In the genomic region with DNA sequence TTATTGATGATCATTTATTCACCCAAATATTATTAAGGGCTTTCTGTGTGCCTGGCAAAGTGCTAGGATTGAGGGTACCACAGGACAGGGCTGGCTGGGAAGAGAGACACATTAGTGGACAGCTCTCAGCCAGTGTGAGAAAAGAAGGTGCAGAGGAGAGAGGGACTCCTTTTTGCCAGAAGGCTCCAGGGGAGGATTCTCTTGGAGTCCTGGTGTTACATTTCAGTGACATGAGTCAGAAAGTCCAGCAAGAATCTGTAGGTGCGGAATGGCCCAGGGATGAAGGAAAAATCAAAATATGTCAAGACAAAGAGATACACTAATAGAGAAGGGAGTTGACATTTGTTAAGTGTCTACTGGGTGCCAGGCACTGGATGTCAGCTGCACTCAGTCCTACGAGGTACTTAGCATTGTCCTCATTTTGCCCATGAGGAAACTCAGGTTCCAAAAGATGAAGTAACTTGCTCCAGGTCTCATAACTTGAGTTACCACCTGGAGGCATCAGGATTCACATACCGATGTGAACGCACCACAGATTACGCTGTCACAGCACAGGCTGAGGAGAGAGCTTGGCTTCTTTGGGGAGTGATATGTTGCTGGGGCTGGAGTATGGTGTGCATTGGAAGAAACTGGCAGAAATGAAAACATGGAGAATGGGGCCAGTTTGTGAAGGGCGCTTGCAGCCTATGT, we compare ENCODE assay signal across 20 cellular contexts.
A peak's percentile ranks its signal among the peaks of the same experiment; 100 is the strongest.
DNase-seq lines count a peak whose midpoint lies in the region; ATAC-seq, FAIRE-seq and TF ChIP-seq lines count a peak whose summit lies in the region.
"Had no signal": no experiment of that assay in that cellular context is flagged by ENCODE, and none has a peak within 500 bp of the region (broad histone marks: within the 10 kb centered on the region; RNA-seq: fewer than 3 reads in every experiment).

No MANE protein-coding gene starts in this region.

- no peak overlapping the region for H3K4me3 Mint-ChIP-seq in CD8-positive, alpha-beta T cell
- no peak overlapping the region for H3K4me3 Mint-ChIP-seq in astrocyte (ENCODE audit: unreplicated experiment)
- no peak overlapping the region for H3K4me3 Mint-ChIP-seq in mesothelial cell of epicardium
- no peak overlapping the region for H3K4me3 Mint-ChIP-seq in progenitor cell of endocrine pancreas (ENCODE audit: low read depth)

- no peaks in the 10 kb centered on the region for H4K20me1 ChIP-seq in astrocyte (ENCODE audit: insufficient read depth, low read length)

- no peaks in the 10 kb centered on the region for H3K79me2 ChIP-seq in astrocyte (ENCODE audit: insufficient read depth, low read length)

- H3K27me3 Mint-ChIP-seq in CD8-positive, alpha-beta T cell (ENCODE audit: low read depth), result no peaks in the 10 kb centered on the region
- H3K27me3 Mint-ChIP-seq in astrocyte (ENCODE audit: low read depth, unreplicated experiment), result no peaks in the 10 kb centered on the region
- H3K27me3 Mint-ChIP-seq in mesothelial cell of epicardium (ENCODE audit: low read depth), result no peaks in the 10 kb centered on the region
- H3K27me3 Mint-ChIP-seq in progenitor cell of endocrine pancreas, result peaks cover 3% of the 10 kb centered on the region
- H3K27me3 Mint-ChIP-seq: CD4-positive, alpha-beta memory T cell had no signal

- no peaks in the 10 kb centered on the region for H3K27me3 ChIP-seq in CD8-positive, alpha-beta T cell (ENCODE audit: insufficient read depth, low read length)
- H3K27me3 ChIP-seq in astrocyte (ENCODE audit: insufficient read depth, low read length), result peaks cover 2% of the 10 kb centered on the region
- H3K27me3 ChIP-seq: dorsolateral prefrontal cortex, gastrocnemius medialis, suprapubic skin had no signal

- peak overlapping the region; percentile 46 for H3K27ac Mint-ChIP-seq in CD8-positive, alpha-beta T cell
- H3K27ac Mint-ChIP-seq in astrocyte (ENCODE audit: unreplicated experiment), result peak overlapping the region; percentile 80
- H3K27ac Mint-ChIP-seq in mesothelial cell of epicardium, result peak overlapping the region; percentile 51
- no peak overlapping the region for H3K27ac Mint-ChIP-seq in progenitor cell of endocrine pancreas

- H3K4me2 ChIP-seq in astrocyte (ENCODE audit: low read length), result no peak overlapping the region

- DNase-seq in CD8-positive, alpha-beta T cell, result no peak
- DNase-seq in M059J (ENCODE audit: low read depth) (peak; percentile 79), astrocyte (ENCODE audit: low read depth) (peak; percentile 41), mesothelial cell of epicardium (ENCODE audit: low spot score in 2 of 2, unreplicated experiment in 2 of 2) (no peak), progenitor cell of endocrine pancreas (ENCODE audit: low spot score, unreplicated experiment) (no peak), mesenteric fat pad (ENCODE audit: low spot score) (no peak), nucleus accumbens (lab: John Stamatoyannopoulos, UW) (no peak), NCI-H1436 treated with DMSO at 0.1 percent for 48 hours (lab: John Stamatoyannopoulos, UW) (no peak)
- DNase-seq: activated naive CD4-positive, alpha-beta T cell treated with anti-CD3 and anti-CD28 coated beads, Interleukin-2, amount 50 U/mL, for 16 hours; activated T-cell treated with anti-CD3 and anti-CD28 coated beads, Interleukin-2, amount 50 U/mL, for 48 hours; CD4-positive, alpha-beta memory T cell; dorsolateral prefrontal cortex; gastrocnemius medialis; GOT3; NCI-H1105 treated with DMSO at 0.1 percent for 48 hours; NCI-H2107; NCI-H524; stimulated activated CD4-positive, alpha-beta T cell treated with anti-CD3 and anti-CD28 coated beads, Interleukin-12 subunit alpha, Interleukin-12 subunit beta, amount 100 ng/mL, for 4 hours had no signal

- no peak for ATAC-seq in CD8-positive, alpha-beta T cell
- ATAC-seq: gastrocnemius medialis had no signal

- no peak overlapping the region for H3K27ac ChIP-seq in CD8-positive, alpha-beta T cell (ENCODE audit: low read depth, low read length)
- no peak overlapping the region for H3K27ac ChIP-seq in astrocyte (ENCODE audit: low read depth, low read length)
- H3K27ac ChIP-seq: gastrocnemius medialis, suprapubic skin had no signal

- POLR2A ChIA-PET in CD8-positive, alpha-beta T cell (lab: Charles Lee), result interaction anchor here (0.8 kb wide), 1 partner anchor 14 kb away, joined by 3 read pairs; no protein-coding TSS in a partner anchor

- intact Hi-C loops in CD8-positive, alpha-beta T cell (cut with DNase I, micrococcal nuclease), result no loop called here

- peaks cover 90% of the 10 kb centered on the region for H3K4me1 Mint-ChIP-seq in CD8-positive, alpha-beta T cell (ENCODE audit: low read depth)
- H3K4me1 Mint-ChIP-seq in astrocyte (ENCODE audit: low read depth, unreplicated experiment) (peaks cover 42% of the 10 kb centered on the region), mesothelial cell of epicardium (peaks cover 75% of the 10 kb centered on the region), progenitor cell of endocrine pancreas (ENCODE audit: low read depth) (peaks cover 3% of the 10 kb centered on the region)

- no peaks in the 10 kb centered on the region for H3K9me3 Mint-ChIP-seq in CD8-positive, alpha-beta T cell
- H3K9me3 Mint-ChIP-seq in astrocyte (ENCODE audit: unreplicated experiment), result peaks cover 2% of the 10 kb centered on the region
- no peaks in the 10 kb centered on the region for H3K9me3 Mint-ChIP-seq in mesothelial cell of epicardium
- no peaks in the 10 kb centered on the region for H3K9me3 Mint-ChIP-seq in progenitor cell of endocrine pancreas (ENCODE audit: low read depth)
- H3K9me3 Mint-ChIP-seq: CD4-positive, alpha-beta memory T cell had no signal

- peaks cover 57% of the 10 kb centered on the region for H3K4me1 ChIP-seq in CD8-positive, alpha-beta T cell (ENCODE audit: insufficient read depth, low read length)
- H3K4me1 ChIP-seq in astrocyte (ENCODE audit: insufficient read depth, low read length), result peaks cover 7% of the 10 kb centered on the region
- H3K4me1 ChIP-seq: gastrocnemius medialis, suprapubic skin had no signal

- CTCF ChIA-PET in CD8-positive, alpha-beta T cell (lab: Charles Lee), result no interaction called here

- no peak for TF ChIP-seq CTCF in CD8-positive, alpha-beta T cell (IDR thresholded peaks at IDR 0.05)
- TF ChIP-seq CTCF in astrocyte (IDR thresholded peaks at IDR 0.05; ENCODE audit: insufficient read depth, low read depth, low read length) (no peak), mesothelial cell of epicardium (IDR thresholded peaks at IDR 0.05; ENCODE audit: unreplicated experiment) (no peak), progenitor cell of endocrine pancreas (IDR thresholded peaks at IDR 0.05; ENCODE audit: unreplicated experiment) (no peak)

- H2AFZ ChIP-seq in astrocyte (ENCODE audit: low read depth, low read length), result no peak overlapping the region

- H3K4me3 ChIP-seq in CD8-positive, alpha-beta T cell (ENCODE audit: low read depth, low read length), result no peak overlapping the region
- H3K4me3 ChIP-seq in astrocyte (ENCODE audit: insufficient read depth, low read depth, low read length), result no peak overlapping the region
- H3K4me3 ChIP-seq: dorsolateral prefrontal cortex, gastrocnemius medialis, suprapubic skin had no signal

- no peaks in the 10 kb centered on the region for H3K36me3 ChIP-seq in CD8-positive, alpha-beta T cell (ENCODE audit: insufficient read depth, low read length)
- H3K36me3 ChIP-seq in astrocyte (ENCODE audit: insufficient read depth, low read length), result no peaks in the 10 kb centered on the region
- H3K36me3 ChIP-seq: gastrocnemius medialis, suprapubic skin had no signal

- FAIRE-seq in astrocyte (lab: Jason Lieb, UNC), result no peak
- FAIRE-seq: HTR-8/SVneo had no signal

- no peak overlapping the region for H3K9ac ChIP-seq in astrocyte (ENCODE audit: low read length)

- peaks cover 7% of the 10 kb centered on the region for H3K36me3 Mint-ChIP-seq in CD8-positive, alpha-beta T cell
- H3K36me3 Mint-ChIP-seq in astrocyte (ENCODE audit: low read depth, unreplicated experiment), result no peaks in the 10 kb centered on the region
- no peaks in the 10 kb centered on the region for H3K36me3 Mint-ChIP-seq in mesothelial cell of epicardium
- no peaks in the 10 kb centered on the region for H3K36me3 Mint-ChIP-seq in progenitor cell of endocrine pancreas (ENCODE audit: insufficient read depth)

- H3K9me3 ChIP-seq in CD8-positive, alpha-beta T cell (ENCODE audit: low read length), result no peaks in the 10 kb centered on the region
- H3K9me3 ChIP-seq in astrocyte (ENCODE audit: insufficient read depth, low read depth, low read length), result no peaks in the 10 kb centered on the region
- H3K9me3 ChIP-seq: gastrocnemius medialis, suprapubic skin had no signal

Comparison
In these comparisons a context has a peak if more than half of its experiments do, and no peak if none do; other contexts are left out.
1. DNase-seq: peak in M059J (single experiment) and astrocyte (single experiment); none in CD8-positive, alpha-beta T cell (0 of 7), mesothelial cell of epicardium (0 of 2), progenitor cell of endocrine pancreas (single experiment), mesenteric fat pad (single experiment), nucleus accumbens (0 of 56) and NCI-H1436 treated with DMSO at 0.1 percent for 48 hours (single experiment).